ENCODE assay signal across 33 cellular contexts in genomic region chr5:125477586-125477975, GRCh38.
"Had no signal": no experiment of that assay in that cellular context is flagged by ENCODE, and none has a peak within 500 bp of the region (broad histone marks: within the 10 kb centered on the region; RNA-seq: fewer than 3 reads in every experiment).

No MANE protein-coding gene starts in this region.

- H3K4me2 ChIP-seq: hepatocyte had no signal

- H3K79me2 ChIP-seq: hepatocyte had no signal

- DNase-seq: activated CD4-positive, alpha-beta memory T cell treated with anti-CD3 and anti-CD28 coated beads for 36 hours; activated CD4-positive, alpha-beta T cell treated with anti-CD3 and anti-CD28 coated beads for 36 hours; activated CD4-positive, alpha-beta T cell treated with anti-CD3 and anti-CD28 coated beads, Interleukin-2, amount 10 ng/mL, durations not matched to agents 24 days and 14 days; activated CD4-positive, CD25-positive, alpha-beta regulatory T cell; activated CD4-positive, CD25-positive, alpha-beta regulatory T cell treated with anti-CD3 and anti-CD28 coated beads, Interleukin-2, amount 50 U/mL, for 72 hours; activated CD8-positive, alpha-beta memory T cell treated with anti-CD3 and anti-CD28 coated beads, Interleukin-2, amount 50 U/mL, for 48 hours; activated CD8-positive, alpha-beta T cell treated with anti-CD3 and anti-CD28 coated beads, Interleukin-2, amount 10 ng/mL, durations not matched to agents 7 days and 5 days; activated gamma-delta T cell treated with Interleukin-2 at 50 U/mL for 16 hours; activated naive CD4-positive, alpha-beta T cell treated with Interleukin-2 at 50 U/mL for 16 hours; activated naive CD8-positive, alpha-beta T cell treated with anti-CD3 and anti-CD28 coated beads for 36 hours; activated naive CD8-positive, alpha-beta T cell treated with anti-CD3 and anti-CD28 coated beads, Interleukin-2, amount 50 U/mL, for 24 hours; activated T-cell treated with anti-CD3 and anti-CD28 coated beads for 4 hours; activated T-cell treated with anti-CD3 and anti-CD28 coated beads, Interleukin-2, amount 50 U/mL, for 24 hours; activated T-cell treated with anti-CD3 and anti-CD28 coated beads, Interleukin-2, amount 50 U/mL, for 72 hours; adrenal gland; amygdala; aorta; central memory CD4-positive, alpha-beta T cell; cerebellar nuclear complex; dorsolateral prefrontal cortex; effector memory CD8-positive, alpha-beta T cell; esophagus squamous epithelium; foreskin melanocyte; heart right ventricle; T-helper 1 cell; T-helper 17 cell; T1000 had no signal

- H3K36me3 ChIP-seq: adrenal gland, breast epithelium, cardiac muscle cell, esophagus squamous epithelium, gastroesophageal sphincter, heart right ventricle had no signal

- H2AFZ ChIP-seq: hepatocyte had no signal

- H3K27me3 ChIP-seq: adrenal gland, breast epithelium, cardiac muscle cell, dorsolateral prefrontal cortex, esophagus squamous epithelium, gastroesophageal sphincter, heart right ventricle, hepatocyte had no signal

- H3K27ac ChIP-seq: adrenal gland, breast epithelium, cardiac muscle cell, coronary artery, dorsolateral prefrontal cortex, epithelial cell of prostate, esophagus squamous epithelium, gastroesophageal sphincter, heart right ventricle, hepatocyte had no signal

- ATAC-seq: activated CD4-positive, alpha-beta T cell treated with anti-CD3 and anti-CD28 coated beads for 36 hours; activated CD8-positive, alpha-beta T cell treated with anti-CD3 and anti-CD28 coated beads, Interleukin-2, amount 10 ng/mL, durations not matched to agents 7 days and 5 days; activated naive CD8-positive, alpha-beta T cell treated with anti-CD3 and anti-CD28 coated beads, Interleukin-2, amount 50 U/mL, for 24 hours; activated T-cell treated with anti-CD3 and anti-CD28 coated beads, Interleukin-2, amount 50 U/mL, for 72 hours; effector memory CD8-positive, alpha-beta T cell; gastroesophageal sphincter; heart right ventricle; T-helper 17 cell had no signal

- H3K4me3 ChIP-seq: adrenal gland, breast epithelium, cardiac muscle cell, coronary artery, dorsolateral prefrontal cortex, esophagus squamous epithelium, gastroesophageal sphincter, heart right ventricle, hepatocyte had no signal

- H3K9me3 ChIP-seq: adrenal gland, breast epithelium, esophagus squamous epithelium, gastroesophageal sphincter, heart right ventricle had no signal

- H3K4me1 ChIP-seq: adrenal gland, breast epithelium, heart right ventricle had no signal
